ENCODE assay signal across 8 cellular contexts in genomic region chr6:27188206-27188884, GRCh38. TPM values are rescaled to one million over a fixed set of nuclear protein-coding genes. Genes with fewer than 3 reads are reported as not detected.
DNase-seq lines count a peak whose midpoint lies in the region; ATAC-seq and TF ChIP-seq lines count a peak whose summit lies in the region.

No MANE protein-coding gene starts in this region.

- WGBS in right cardiac atrium, result under 1% methylated on average over 25 of the region's 25 CpGs

- H3K27ac ChIP-seq in SJSA1 (peak overlapping the region; percentile 40), ascending aorta (peak overlapping the region; percentile 85 to 90), right cardiac atrium (ENCODE audit: low read length) (peak overlapping the region; percentile 60)

- DNase-seq in DMS79 treated with DMSO at 0.1 percent for 48 hours (lab: John Stamatoyannopoulos, UW) (peak; percentile 15), GM20000 (ENCODE audit: low spot score) (peak; percentile 61), HK-2 (ENCODE audit: unreplicated experiment) (peak; percentile 62), SJSA1 (ENCODE audit: low read depth in 1 of 2, low spot score in 2 of 2) (peak; percentile 55 to 84), ascending aorta (ENCODE audit: low spot score in 2 of 2) (peak; percentile 19 to 81), right cardiac atrium (peak; percentile 48 to 75 (median 72)), retinal pigment epithelial cell (ENCODE audit: low read depth) (no peak), T-helper 9 cell (no peak)

- H3K4me3 ChIP-seq in SJSA1, result peak overlapping the region; percentile 44
- H3K4me3 ChIP-seq in ascending aorta, result peak overlapping the region; percentile 75 to 78
- peak overlapping the region; percentile 58 for H3K4me3 ChIP-seq in right cardiac atrium (ENCODE audit: low read length)
- peak overlapping the region; percentile 78 for H3K4me3 ChIP-seq in retinal pigment epithelial cell (ENCODE audit: low read length)

- intact Hi-C loops in ascending aorta (cut with DNase I), result loop anchor here (1.0 to 10.0 kb wide), 5 partner anchors 10 to 1166 kb away; partner anchors contain the start of gene ZNF165
- intact Hi-C loops in right cardiac atrium (cut with DNase I), result loop anchor here in 3 of 4 donors (5.0 to 10.0 kb wide), 3 partner anchors 286 to 706 kb away; partner anchors contain the start of gene ZNF184 (in 1 of the 3)

- H3K36me3 ChIP-seq in SJSA1 (no peaks in the 10 kb centered on the region), ascending aorta (no peaks in the 10 kb centered on the region)

- peak; percentile 96 to 97 for ATAC-seq in right cardiac atrium

- H3K9me3 ChIP-seq in SJSA1 (replicated peaks) (no peaks in the 10 kb centered on the region), ascending aorta (no peaks in the 10 kb centered on the region), right cardiac atrium (ENCODE audit: control insufficient read depth, low read length) (no peaks in the 10 kb centered on the region)

- H3K4me1 ChIP-seq in SJSA1 (replicated peaks) (peaks cover 4% of the 10 kb centered on the region; the same call in 1 of the 2 replicates), ascending aorta (peaks cover 0 to 2% of the 10 kb centered on the region in 2 donors), right cardiac atrium (ENCODE audit: control insufficient read depth, insufficient read depth, low read length) (no peaks in the 10 kb centered on the region)

- TF ChIP-seq CTCF in GM20000 (IDR thresholded peaks at IDR 0.05; ENCODE audit: extremely low read depth, missing control alignments), result no peak
- TF ChIP-seq CTCF in ascending aorta (IDR thresholded peaks at IDR 0.05), result no peak
- TF ChIP-seq CTCF in retinal pigment epithelial cell (conservative IDR thresholded peaks at IDR 0.05; ENCODE audit: low read depth, low read length), result no peak

- H3K27me3 ChIP-seq in SJSA1 (replicated peaks) (no peaks in the 10 kb centered on the region), ascending aorta (no peaks in the 10 kb centered on the region), right cardiac atrium (ENCODE audit: control insufficient read depth, insufficient read depth) (no peaks in the 10 kb centered on the region)

RNA-seq across cellular contexts. Expression of gene PRSS16, which starts 59.2 kb away (rescaled TPM):
- total RNA-seq in SJSA1 (2014; rRNA removed; shearing (Covaris generic)), result not detected in 2 replicates
- not detected for total RNA-seq in ascending aorta
- total RNA-seq in right cardiac atrium, result 1 to 10 TPM in 1 of 4 donors, under 1 TPM in 2, not detected in 1; 0.26 to 1.7 (median 0.85) TPM
- 0.36 TPM for polyA plus RNA-seq in right cardiac atrium

Comparison
In these comparisons a context has a peak if more than half of its experiments do, and no peak if none do; other contexts are left out.
1. DNase-seq: peak in DMS79 treated with DMSO at 0.1 percent for 48 hours (single experiment), GM20000 (single experiment), HK-2 (single experiment), SJSA1 (2 of 2), ascending aorta (2 of 2) and right cardiac atrium (3 of 3); none in retinal pigment epithelial cell (single experiment) and T-helper 9 cell (single experiment).
2. Peak in every context shown above with its lines, with median percentiles within 50 percentile points of each other: H3K27ac ChIP-seq and H3K4me3 ChIP-seq.